ENCODE assay signal across 1 cellular context in genomic region chr6:144809969-144810368, GRCh38.
TF ChIP-seq lines count a peak whose summit lies in the region.

No MANE protein-coding gene starts in this region.

TF ChIP-seq in HCT116, 20 proteins besides CTCF, POLR2A, EP300 and RAD21 (continued from another document):
- TF ChIP-seq REST (IDR thresholded peaks at IDR 0.05; ENCODE audit: low read depth) (no peak), ZFX (IDR thresholded peaks at IDR 0.05) (no peak), SIN3A (IDR thresholded peaks at IDR 0.05; ENCODE audit: low read depth) (no peak), MAX (IDR thresholded peaks at IDR 0.05) (no peak), FOSL1 (IDR thresholded peaks at IDR 0.05; ENCODE audit: low read depth) (no peak), JUND (IDR thresholded peaks at IDR 0.05) (no peak), ZNF274 (IDR thresholded peaks at IDR 0.05; ENCODE audit: low read depth, low read length) (no peak), CEBPB (IDR thresholded peaks at IDR 0.05; ENCODE audit: low read depth) (no peak), EZH2phosphoT487 (IDR thresholded peaks at IDR 0.05; ENCODE audit: borderline replicate concordance) (no peak), YY1 (IDR thresholded peaks at IDR 0.05; ENCODE audit: extremely low read depth, insufficient replicate concordance, low read depth, low read length) (no peak), EZH2 (IDR thresholded peaks at IDR 0.05) (no peak), CBX3 (IDR thresholded peaks at IDR 0.05; ENCODE audit: low read depth) (no peak), SRF (IDR thresholded peaks at IDR 0.05; ENCODE audit: low read depth) (no peak)
